8 cellular contexts compared by ENCODE assay signal in the genomic region with DNA sequence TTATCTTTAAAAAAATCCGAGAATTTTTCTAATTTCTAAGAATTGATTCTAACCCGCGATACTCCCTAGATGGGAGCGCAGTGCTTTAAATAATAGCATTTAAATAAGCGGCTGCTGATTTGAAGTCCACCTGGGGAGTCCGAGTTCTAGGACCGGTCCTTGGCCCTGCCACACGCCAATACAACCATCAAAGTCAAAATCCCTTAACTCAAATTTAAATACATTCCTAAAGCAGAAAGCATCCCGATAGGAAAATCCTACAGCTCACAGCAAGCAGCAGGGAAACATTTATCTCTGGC. TPM values are rescaled to one million over a fixed set of nuclear protein-coding genes. Genes with fewer than 3 reads are reported as not detected.
DNase-seq lines count a peak whose midpoint lies in the region; TF ChIP-seq lines count a peak whose summit lies in the region.

No MANE protein-coding gene starts in this region.

- CTCF ChIA-PET in OCI-LY7 (lab: Charles Lee; ENCODE audit: unreplicated experiment): interaction anchor here (1.0 kb wide), 1 partner anchor 14 kb away, joined by 3 read pairs; no protein-coding TSS in a partner anchor

- BruUV-seq in OCI-LY7 (replicated peaks; lab: Mats Ljungman, UMichigan): TSS peak; percentile 95

- no peaks in the 10 kb centered on the region for H3K9me2 ChIP-seq in OCI-LY7 (ENCODE audit: insufficient read depth, low read length)

- no peaks in the 10 kb centered on the region for H3K9me3 ChIP-seq in OCI-LY7 (ENCODE audit: low read length)
- no peaks in the 10 kb centered on the region for H3K9me3 ChIP-seq in esophagus muscularis mucosa
- H3K9me3 ChIP-seq in prostate gland: no peaks in the 10 kb centered on the region

- peak overlapping the region; percentile 75 for H3K4me2 ChIP-seq in OCI-LY7 (ENCODE audit: low read length)

- H3K27me3 ChIP-seq in esophagus muscularis mucosa (no peaks in the 10 kb centered on the region), prostate gland (replicated peaks; ENCODE audit: insufficient read depth) (no peaks in the 10 kb centered on the region)

- peak overlapping the region; percentile 99 for H2AFZ ChIP-seq in OCI-LY7 (ENCODE audit: low read length)

- TF ChIP-seq CTCF in OCI-LY7 (conservative IDR thresholded peaks at IDR 0.05; ENCODE audit: low read length) (no peak), esophagus muscularis mucosa (IDR thresholded peaks at IDR 0.05) (no peak), prostate gland (IDR thresholded peaks at IDR 0.05) (no peak)

- intact Hi-C loops in OCI-LY7 (cut with micrococcal nuclease; ENCODE audit: unreplicated experiment) (loop anchor here (1.0 to 2.0 kb wide), 2 partner anchors 39 to 77 kb away; a partner anchor contains a TSS), esophagus muscularis mucosa (cut with DNase I) (no loop called here), prostate gland (cut with DNase I) (no loop called here)

- H3K27ac ChIP-seq in OCI-LY7 (ENCODE audit: low read depth, low read length, poor library complexity, severe bottlenecking) (peak overlapping the region; percentile 48), esophagus muscularis mucosa (replicated peaks in 1 of 4) (peak overlapping the region; percentile 70 to 84 (median 82)), prostate gland (peak overlapping the region in 1 of 2 donors; percentile 60)

- H3K36me3 ChIP-seq in OCI-LY7 (ENCODE audit: insufficient read depth, low read length): peaks cover 28% of the 10 kb centered on the region
- no peaks in the 10 kb centered on the region for H3K36me3 ChIP-seq in esophagus muscularis mucosa
- no peaks in the 10 kb centered on the region for H3K36me3 ChIP-seq in prostate gland

- TF ChIP-seq EP300 in esophagus muscularis mucosa (IDR thresholded peaks at IDR 0.05): no peak

- POLR2A ChIA-PET in OCI-LY7 (lab: Charles Lee): interaction anchor here (0.6 to 2.7 kb wide), 19 partner anchors 10 to 1735 kb away, joined by 3 to 11 read pairs (median 4); a partner anchor contains a TSS

- no peak for DNase-seq in OCI-LY7 (ENCODE audit: low spot score)
- DNase-seq in esophagus muscularis mucosa (ENCODE audit: extremely low spot score): no peak
- DNase-seq in prostate gland (ENCODE audit: low spot score): no peak
- no peak for DNase-seq in midbrain (lab: John Stamatoyannopoulos, UW)
- DNase-seq in DMS79 (lab: John Stamatoyannopoulos, UW): no peak
- no peak for DNase-seq in NCI-H1048 (lab: John Stamatoyannopoulos, UW)
- DNase-seq in NCI-H2029 (lab: John Stamatoyannopoulos, UW): no peak

- H3K4me3 ChIP-seq in GM08714 (ENCODE audit: low read length) (peak overlapping the region; percentile 80), OCI-LY7 (ENCODE audit: low read depth, low read length, poor library complexity, severe bottlenecking) (peak overlapping the region; percentile 94), esophagus muscularis mucosa (peak overlapping the region; percentile 70 to 88 (median 82)), prostate gland (peak overlapping the region; percentile 55 to 63)

- TF ChIP-seq POLR2A in esophagus muscularis mucosa (IDR thresholded peaks at IDR 0.05; ENCODE audit: low read depth) (no peak), prostate gland (IDR thresholded peaks at IDR 0.05) (no peak)

- 12% methylated on average over 9 of the region's 9 CpGs for WGBS in esophagus muscularis mucosa
- WGBS in prostate gland: 13% methylated on average over 9 of the region's 9 CpGs

- H3K4me1 ChIP-seq in OCI-LY7 (ENCODE audit: insufficient read depth, low read length, poor library complexity, severe bottlenecking) (peaks cover 24% of the 10 kb centered on the region), esophagus muscularis mucosa (peaks cover 0 to 24% (median 20%) of the 10 kb centered on the region in 4 donors), prostate gland (replicated peaks) (no peaks in the 10 kb centered on the region)

- H3K79me2 ChIP-seq in OCI-LY7 (ENCODE audit: insufficient read depth, low read depth, low read length): peaks cover 43% of the 10 kb centered on the region

- H4K20me1 ChIP-seq in OCI-LY7 (ENCODE audit: insufficient read depth, low read length): no peaks in the 10 kb centered on the region; the same call in 1 of the 2 replicates

RNA-seq across cellular contexts. Expression of a gene that starts 0.5 kb away (rescaled TPM):
- total RNA-seq in OCI-LY7 (2014; rRNA removed; shearing (Covaris generic)): 48.1 and 51.5 TPM in 2 replicates
- 66.1 and 72.5 TPM in 2 replicates for total RNA-seq in OCI-LY7 (2022)
- 1 to 10 TPM; 7.3 to 8.7 (median 7.9) TPM for total RNA-seq in esophagus muscularis mucosa
- 10 to 100 TPM; 10.3 to 12.1 TPM for total RNA-seq in prostate gland

RNA-seq across cellular contexts. Expression of a gene that starts 39.2 kb away (rescaled TPM):
- total RNA-seq in OCI-LY7 (2014; rRNA removed; shearing (Covaris generic)): 2.3 and 2.7 TPM in 2 replicates
- total RNA-seq in OCI-LY7 (2022): 7.8 and 8.2 TPM in 2 replicates
- 10 to 100 TPM in 1 of 4 donors, 1 to 10 TPM in 3; 3.0 to 11.6 (median 3.7) TPM for total RNA-seq in esophagus muscularis mucosa
- 10 to 100 TPM in 1 of 2 donors, 1 to 10 TPM in 1; 9.1 to 12.7 TPM for total RNA-seq in prostate gland
